Comparison of ENCODE assay signal across 23 cellular contexts in the genomic region with DNA sequence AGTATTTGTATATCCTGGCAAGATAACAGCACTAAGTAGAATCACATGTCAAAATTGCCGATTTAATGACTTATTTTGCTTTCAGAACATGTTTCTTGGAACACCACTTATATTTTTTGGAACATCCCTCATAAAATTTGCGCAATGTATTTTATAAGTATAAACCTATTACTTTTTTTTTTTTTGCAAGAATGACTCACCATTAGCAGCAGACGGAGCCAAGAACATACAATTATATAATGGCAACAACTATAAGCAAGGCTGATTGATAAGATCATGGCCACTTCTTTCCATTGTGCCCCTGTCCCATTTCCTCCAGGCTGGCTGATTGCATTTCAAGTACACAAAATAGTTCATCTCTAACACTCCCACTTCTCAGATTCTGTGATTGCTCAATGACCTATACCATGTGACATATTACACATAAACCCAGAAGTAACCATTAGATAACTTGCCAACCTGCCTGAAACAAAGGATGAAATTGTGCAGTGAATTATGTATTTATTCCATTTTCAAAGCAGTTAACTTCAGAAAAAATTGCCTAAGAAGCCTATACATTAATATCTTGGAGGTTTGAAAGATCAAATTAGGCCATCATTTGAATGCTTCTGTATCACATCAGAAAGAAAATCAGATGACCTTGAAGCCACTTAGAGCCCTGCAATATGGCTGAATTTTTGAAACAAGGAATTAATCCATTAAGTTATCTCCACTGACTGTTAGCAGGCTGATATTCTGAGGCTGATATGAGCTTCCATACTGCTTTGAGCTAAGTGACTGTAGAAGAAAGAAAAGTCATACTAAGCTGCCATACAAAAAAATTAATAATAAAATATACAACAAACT.
DNase-seq lines count a peak whose midpoint lies in the region; ATAC-seq lines count a peak whose summit lies in the region.
"Had no signal": no experiment of that assay in that cellular context is flagged by ENCODE, and none has a peak within 500 bp of the region (broad histone marks: within the 10 kb centered on the region; RNA-seq: fewer than 3 reads in every experiment).

No MANE protein-coding gene starts in this region.

- H3K4me1 Mint-ChIP-seq in stimulated activated naive B cell treated with anti-CD40 and anti-IgM and Interleukin-4, amounts not matched to agents 10 μg/mL and 1 μg/mL and 100 μg/mL, for 72 hours: no peaks in the 10 kb centered on the region
- H3K4me1 Mint-ChIP-seq: immature natural killer cell had no signal

- no peak overlapping the region for H3K4me3 Mint-ChIP-seq in stimulated activated naive B cell treated with anti-CD40 and anti-IgM and Interleukin-4, amounts not matched to agents 10 μg/mL and 1 μg/mL and 100 μg/mL, for 72 hours
- H3K4me3 Mint-ChIP-seq: H9, immature natural killer cell had no signal

- no peak overlapping the region for H3K9ac ChIP-seq in GM23248
- H3K9ac ChIP-seq: BLaER1 had no signal

- no peak overlapping the region for H2AFZ ChIP-seq in GM23248

- no peaks in the 10 kb centered on the region for H3K9me2 ChIP-seq in GM23248 (ENCODE audit: insufficient read depth)

- 0 out of 2 replicates have a peak, but pooled peaks cover 5% of the 10 kb centered on the region for H3F3A ChIP-seq in GM23248 (ENCODE audit: insufficient read depth)

- H3K36me3 ChIP-seq in GM23248 (ENCODE audit: low read depth): no peaks in the 10 kb centered on the region
- H3K36me3 ChIP-seq: BLaER1, heart left ventricle, lower lobe of right lung, ovary, Peyer's patch had no signal

- no peaks in the 10 kb centered on the region for H3K79me2 ChIP-seq in GM23248 (ENCODE audit: insufficient read depth)

- no peaks in the 10 kb centered on the region for H3K9me3 Mint-ChIP-seq in stimulated activated naive B cell treated with anti-CD40 and anti-IgM and Interleukin-4, amounts not matched to agents 10 μg/mL and 1 μg/mL and 100 μg/mL, for 72 hours

- H3K27me3 Mint-ChIP-seq in stimulated activated naive B cell treated with anti-CD40 and anti-IgM and Interleukin-4, amounts not matched to agents 10 μg/mL and 1 μg/mL and 100 μg/mL, for 72 hours: no peaks in the 10 kb centered on the region

- peak; percentile 66 for ATAC-seq in esophagus mucosa
- ATAC-seq in sciatic nerve: peak; percentile 91
- ATAC-seq in stimulated activated naive B cell treated with anti-CD40 and anti-IgM and Interleukin-4, amounts not matched to agents 10 μg/mL and 1 μg/mL and 100 μg/mL, for 72 hours (replicated peaks): no peak
- ATAC-seq in GM18519 (IDR thresholded peaks at IDR 0.05; ENCODE audit: low FRiP score, unreplicated experiment): no peak
- no peak for ATAC-seq in GM18502 (IDR thresholded peaks at IDR 0.05; ENCODE audit: poor library complexity, unreplicated experiment)
- ATAC-seq: heart left ventricle had no signal

- no peak overlapping the region for H3K4me3 ChIP-seq in GM23248
- H3K4me3 ChIP-seq: BLaER1, coronary artery, heart left ventricle, lower lobe of right lung, ovary, Peyer's patch, skin epidermis, testis had no signal

- WGBS in GM23248 (ENCODE audit: low coverage in 1 of 2, low lambda C conversion rate in 2 of 2, missing lambda C conversion rate in 2 of 2), 2 experiments: 21 to 25% methylated on average over 3 of the region's 3 CpGs

- in situ Hi-C loops in GM23248 (cut with MboI): no loop called here

- 0 out of 2 replicates have a peak, but pooled peaks cover 12% of the 10 kb centered on the region for H3K4me1 ChIP-seq in GM23248 (ENCODE audit: insufficient read depth)
- H3K4me1 ChIP-seq: BLaER1, heart left ventricle, lower lobe of right lung, Peyer's patch, testis had no signal

- peak overlapping the region; percentile 14 for H3K4me2 ChIP-seq in GM23248 (ENCODE audit: unreplicated experiment)
- H3K4me2 ChIP-seq: BLaER1 had no signal

- H3K9me3 ChIP-seq in GM23248 (ENCODE audit: low read depth): no peaks in the 10 kb centered on the region
- H3K9me3 ChIP-seq: BLaER1, lower lobe of right lung, ovary, Peyer's patch, testis had no signal

- H3K27ac Mint-ChIP-seq in stimulated activated naive B cell treated with anti-CD40 and anti-IgM and Interleukin-4, amounts not matched to agents 10 μg/mL and 1 μg/mL and 100 μg/mL, for 72 hours: no peak overlapping the region
- H3K27ac Mint-ChIP-seq: H9, immature natural killer cell had no signal

- H3K27me3 ChIP-seq in GM23248 (replicated peaks; ENCODE audit: insufficient read depth): no peaks in the 10 kb centered on the region
- H3K27me3 ChIP-seq: BLaER1, heart left ventricle, ovary, Peyer's patch, testis had no signal

- no peaks in the 10 kb centered on the region for H4K20me1 ChIP-seq in GM23248 (ENCODE audit: insufficient read depth)
- H4K20me1 ChIP-seq: BLaER1 had no signal

- DNase-seq in GM23248 (peak; percentile 45), NCI-H69 (lab: John Stamatoyannopoulos, UW) (peak; percentile 43), sciatic nerve (ENCODE audit: low spot score) (no peak)
- no peak for DNase-seq in stimulated activated naive B cell treated with anti-CD40 and anti-IgM and Interleukin-4, amounts not matched to agents 10 μg/mL and 1 μg/mL and 100 μg/mL, for 72 hours
- DNase-seq: activated CD4-positive, alpha-beta T cell treated with anti-CD3 and anti-CD28 coated beads, Interleukin-2, amount 50 U/mL, for 4 hours; activated naive CD4-positive, alpha-beta T cell treated with anti-CD3 and anti-CD28 coated beads, Interleukin-2, amount 50 U/mL, for 16 hours; GF-D8; H9; heart left ventricle; immature natural killer cell; lower lobe of right lung; NCI-H2107; NCI-H774; ovary; Peyer's patch; stimulated activated CD4-positive, alpha-beta T cell treated with anti-CD3 and anti-CD28 coated beads, Interleukin-4, amount 100 ng/mL, for 24 hours; testis had no signal

- no peaks in the 10 kb centered on the region for H3K36me3 Mint-ChIP-seq in stimulated activated naive B cell treated with anti-CD40 and anti-IgM and Interleukin-4, amounts not matched to agents 10 μg/mL and 1 μg/mL and 100 μg/mL, for 72 hours
- H3K36me3 Mint-ChIP-seq: immature natural killer cell had no signal

- intact Hi-C loops in sciatic nerve (cut with DNase I): no loop called here

- no peak overlapping the region for H3K27ac ChIP-seq in GM23248
- H3K27ac ChIP-seq: BLaER1, coronary artery, heart left ventricle, lower lobe of right lung, ovary, Peyer's patch, skin epidermis, testis had no signal

Comparison
In these comparisons a context has a peak if more than half of its experiments do, and no peak if none do; other contexts are left out.
1. DNase-seq: peak in GM23248 (single experiment) and NCI-H69 (single experiment); none in sciatic nerve (single experiment) and stimulated activated naive B cell treated with anti-CD40 and anti-IgM and Interleukin-4, amounts not matched to agents 10 μg/mL and 1 μg/mL and 100 μg/mL, for 72 hours (single experiment).
2. ATAC-seq: peak in esophagus mucosa (single experiment) and sciatic nerve (single experiment); none in stimulated activated naive B cell treated with anti-CD40 and anti-IgM and Interleukin-4, amounts not matched to agents 10 μg/mL and 1 μg/mL and 100 μg/mL, for 72 hours (0 of 2), GM18519 (single experiment) and GM18502 (single experiment).